Comparison of ENCODE assay signal across 1 cellular context in the genomic region with DNA sequence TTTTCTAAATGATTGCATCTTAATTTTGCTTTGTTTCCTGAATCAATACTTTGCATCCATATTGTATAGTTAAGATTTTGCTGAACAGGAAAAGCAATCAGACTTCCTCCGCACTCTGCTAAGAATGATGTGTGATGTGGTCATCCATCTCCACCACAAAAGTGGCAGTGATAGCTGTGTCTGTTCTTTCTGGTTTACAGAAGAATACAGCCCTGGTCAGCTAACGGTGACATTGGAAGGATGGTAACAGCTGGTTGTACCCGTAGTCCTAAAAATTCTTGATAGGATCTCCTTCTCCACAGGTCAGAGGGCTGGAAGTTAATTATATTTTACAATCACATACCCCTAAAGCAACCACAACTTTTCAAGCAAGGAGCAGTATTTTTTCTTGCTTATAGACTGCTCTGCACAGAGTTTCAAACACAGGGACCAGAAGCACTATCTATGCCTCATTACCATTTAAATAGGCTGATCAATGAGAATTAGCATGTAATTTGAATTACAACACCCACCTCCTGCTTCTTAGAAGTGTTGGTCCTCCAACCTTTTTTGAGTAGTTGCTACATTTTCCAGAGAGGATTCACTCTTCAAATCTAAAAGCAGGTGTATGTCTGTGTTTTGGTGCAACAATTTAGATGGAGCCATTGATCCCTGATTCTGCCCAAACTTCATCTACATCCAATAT.
A peak's percentile ranks its signal among the peaks of the same experiment; 100 is the strongest.
TF ChIP-seq lines count a peak whose summit lies in the region.

No MANE protein-coding gene starts in this region.

TF ChIP-seq in H1, 55 proteins besides CTCF, POLR2A, EP300 and RAD21:
- peak; percentile 37; the same call in 1 of the 2 replicates for TF ChIP-seq POU5F1 (IDR thresholded peaks at IDR 0.05; ENCODE audit: low read depth, low read length)
- TF ChIP-seq GTF2F1 (IDR thresholded peaks at IDR 0.05; ENCODE audit: borderline replicate concordance, low read depth, low read length): no peak
- no peak for TF ChIP-seq RXRA (IDR thresholded peaks at IDR 0.05; ENCODE audit: insufficient read depth, low read depth, low read length)
